ENCODE assay signal across 16 cellular contexts in genomic region chr2:172334988-172335387, GRCh38.
"Had no signal": no experiment of that assay in that cellular context is flagged by ENCODE, and none has a peak within 500 bp of the region (broad histone marks: within the 10 kb centered on the region; RNA-seq: fewer than 3 reads in every experiment).

No MANE protein-coding gene starts in this region.

- H3K36me3 ChIP-seq: left lung, upper lobe of right lung had no signal

- ATAC-seq: left lung; stimulated activated effector memory CD8-positive, alpha-beta T cell treated with anti-CD3 and anti-CD28 coated beads, Interleukin-12 subunit alpha, Interleukin-12 subunit beta, amount 100 ng/mL, for 72 hours had no signal

- H3K27me3 ChIP-seq: left lung, testis, upper lobe of right lung had no signal

- H3K27me3 Mint-ChIP-seq: activated CD4-positive, alpha-beta memory T cell treated with anti-CD3 and anti-CD28 coated beads for 36 hours had no signal

- H3K9me3 Mint-ChIP-seq: activated CD4-positive, alpha-beta memory T cell treated with anti-CD3 and anti-CD28 coated beads for 36 hours; activated naive CD8-positive, alpha-beta T cell treated with anti-CD3 and anti-CD28 coated beads, Interleukin-2, amount 10 ng/mL, durations not matched to agents 7 days and 5 days; naive B cell; neural crest cell; stimulated activated effector memory CD8-positive, alpha-beta T cell treated with anti-CD3 and anti-CD28 coated beads, Interleukin-12 subunit alpha, Interleukin-12 subunit beta, amount 100 ng/mL, for 72 hours had no signal

- H3K9me3 ChIP-seq: left lung, testis, upper lobe of right lung had no signal

- H3K4me3 Mint-ChIP-seq: activated CD4-positive, alpha-beta memory T cell treated with anti-CD3 and anti-CD28 coated beads for 36 hours; activated naive CD8-positive, alpha-beta T cell treated with anti-CD3 and anti-CD28 coated beads, Interleukin-2, amount 10 ng/mL, durations not matched to agents 7 days and 5 days; naive B cell; neural crest cell; stimulated activated effector memory CD8-positive, alpha-beta T cell treated with anti-CD3 and anti-CD28 coated beads, Interleukin-12 subunit alpha, Interleukin-12 subunit beta, amount 100 ng/mL, for 72 hours had no signal

- H3K4me3 ChIP-seq: left lung, testis, upper lobe of right lung had no signal

- H3K27ac ChIP-seq: left lung, testis, upper lobe of right lung had no signal

- H3K27ac Mint-ChIP-seq: activated CD4-positive, alpha-beta memory T cell treated with anti-CD3 and anti-CD28 coated beads for 36 hours; activated naive CD8-positive, alpha-beta T cell treated with anti-CD3 and anti-CD28 coated beads, Interleukin-2, amount 10 ng/mL, durations not matched to agents 7 days and 5 days; naive B cell; stimulated activated effector memory CD8-positive, alpha-beta T cell treated with anti-CD3 and anti-CD28 coated beads, Interleukin-12 subunit alpha, Interleukin-12 subunit beta, amount 100 ng/mL, for 72 hours had no signal

- H3K36me3 Mint-ChIP-seq: activated CD4-positive, alpha-beta memory T cell treated with anti-CD3 and anti-CD28 coated beads for 36 hours; activated naive CD8-positive, alpha-beta T cell treated with anti-CD3 and anti-CD28 coated beads, Interleukin-2, amount 10 ng/mL, durations not matched to agents 7 days and 5 days; naive B cell; stimulated activated effector memory CD8-positive, alpha-beta T cell treated with anti-CD3 and anti-CD28 coated beads, Interleukin-12 subunit alpha, Interleukin-12 subunit beta, amount 100 ng/mL, for 72 hours had no signal

- DNase-seq: activated CD4-positive, alpha-beta memory T cell treated with anti-CD3 and anti-CD28 coated beads for 36 hours; activated CD4-positive, alpha-beta T cell treated with anti-CD3 and anti-CD28 coated beads for 4 hours; activated naive CD4-positive, alpha-beta T cell; activated naive CD8-positive, alpha-beta T cell treated with anti-CD3 and anti-CD28 coated beads, Interleukin-2, amount 10 ng/mL, durations not matched to agents 7 days and 5 days; amygdala; hypothalamus; left lung; mammary epithelial cell; naive B cell; stimulated activated CD4-positive, alpha-beta T cell treated with anti-CD3 and anti-CD28 coated beads, Interleukin-15, amount 100 ng/mL, for 24 hours; stimulated activated CD4-positive, alpha-beta T cell treated with anti-CD3 and anti-CD28 coated beads, Interleukin-4, amount 100 ng/mL, for 1 hour; T-helper 2 cell; testis; upper lobe of right lung had no signal
